1 cellular context compared by ENCODE assay signal in the genomic region with DNA sequence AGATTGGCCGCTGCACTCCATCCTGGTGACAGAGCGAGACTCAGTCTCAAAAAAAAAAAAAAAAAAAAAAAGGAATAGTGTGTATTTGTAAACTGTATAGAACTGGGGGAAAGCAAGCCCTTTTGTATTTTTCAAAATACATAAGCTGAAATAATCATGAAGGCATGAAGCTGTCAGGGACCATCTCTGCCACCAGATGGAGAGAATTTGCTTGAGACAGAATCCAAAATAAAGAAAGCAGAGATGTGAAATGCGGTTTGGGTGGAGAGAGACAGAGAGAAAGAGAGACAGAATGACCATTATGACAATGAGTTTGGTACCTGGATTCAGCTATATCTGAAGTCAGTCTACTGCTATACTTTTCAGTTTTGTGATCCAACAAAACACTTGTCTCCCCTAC.
TF ChIP-seq lines count a peak whose summit lies in the region.

No MANE protein-coding gene starts in this region.

TF ChIP-seq in endothelial cell of umbilical vein, 7 proteins besides CTCF, POLR2A, EP300 and RAD21:
- TF ChIP-seq, protein P1, sequence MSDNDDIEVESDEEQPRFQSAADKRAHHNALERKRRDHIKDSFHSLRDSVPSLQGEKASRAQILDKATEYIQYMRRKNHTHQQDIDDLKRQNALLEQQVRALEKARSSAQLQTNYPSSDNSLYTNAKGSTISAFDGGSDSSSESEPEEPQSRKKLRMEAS (IDR thresholded peaks at IDR 0.05; ENCODE audit: insufficient read depth, insufficient read length): no peak
- TF ChIP-seq GATA2 (IDR thresholded peaks at IDR 0.05; ENCODE audit: insufficient read depth, insufficient read length, low read depth, low read length) (no peak), JUN (IDR thresholded peaks at IDR 0.05; ENCODE audit: borderline replicate concordance, insufficient read depth, insufficient read length, low read depth) (no peak), FOS (IDR thresholded peaks at IDR 0.05; ENCODE audit: borderline replicate concordance, insufficient read depth, low read length) (no peak), MYC (IDR thresholded peaks at IDR 0.05; ENCODE audit: low read depth, low read length) (no peak), EZH2 (IDR thresholded peaks at IDR 0.05; ENCODE audit: borderline replicate concordance, low read depth, low read length, severe bottlenecking) (no peak), POLR2AphosphoS5 (IDR thresholded peaks at IDR 0.05; ENCODE audit: insufficient read depth, low read depth, low read length) (no peak)
